ENCODE assay signal across 16 cellular contexts in the genomic region with DNA sequence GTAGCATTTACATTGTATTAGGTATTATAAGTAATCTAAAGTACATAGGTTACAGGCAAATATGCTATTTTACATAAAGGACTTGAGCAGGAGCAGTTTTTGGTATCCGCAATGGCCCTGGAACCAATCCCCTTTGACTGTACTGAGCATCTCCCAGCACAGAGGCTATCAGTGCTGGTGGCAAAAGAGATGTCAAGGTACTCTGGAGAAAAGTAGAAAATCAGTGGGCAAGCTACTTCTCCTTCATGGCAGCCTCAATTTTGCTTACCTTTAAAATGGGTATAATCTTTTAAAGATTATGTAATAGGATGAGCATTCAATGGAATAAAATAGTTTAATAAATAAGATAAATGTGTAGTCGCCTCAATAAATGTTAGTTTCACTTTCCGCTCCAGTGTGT. TPM values are rescaled to one million over a fixed set of nuclear protein-coding genes. Genes with fewer than 3 reads are reported as not detected.
A peak's percentile ranks its signal among the peaks of the same experiment; 100 is the strongest.
DNase-seq lines count a peak whose midpoint lies in the region; ATAC-seq and TF ChIP-seq lines count a peak whose summit lies in the region.
"Had no signal": no experiment of that assay in that cellular context is flagged by ENCODE, and none has a peak within 500 bp of the region (broad histone marks: within the 10 kb centered on the region; RNA-seq: fewer than 3 reads in every experiment).

No MANE protein-coding gene starts in this region.

- no peaks in the 10 kb centered on the region for H3K9me3 Mint-ChIP-seq in Caco-2 (ENCODE audit: unreplicated experiment)
- no peaks in the 10 kb centered on the region for H3K9me3 Mint-ChIP-seq in chondrocyte (ENCODE audit: low read depth)
- H3K9me3 Mint-ChIP-seq: activated naive CD8-positive, alpha-beta T cell treated with anti-CD3 and anti-CD28 coated beads, Interleukin-2, amount 10 ng/mL, durations not matched to agents 7 days and 5 days; T-helper 1 cell treated with Interleukin-12 subunit alpha and Interleukin-12 subunit beta and Interleukin-4 antibody, amounts not matched to agents 30 μg/mL and 1 μg/mL, for 36 hours had no signal

- DNase-seq in Caco-2, result no peak
- DNase-seq in SJCRH30, result no peak
- DNase-seq in right cardiac atrium, result no peak
- DNase-seq in gastrocnemius medialis, result no peak
- no peak for DNase-seq in SW 1271 (lab: John Stamatoyannopoulos, UW)
- no peak for DNase-seq in chondrocyte (ENCODE audit: low spot score)
- no peak for DNase-seq in activated CD8-positive, alpha-beta memory T cell treated with anti-CD3 and anti-CD28 coated beads, Interleukin-2, amount 50 U/mL, for 48 hours
- DNase-seq in omental fat pad (ENCODE audit: low spot score), result no peak
- DNase-seq: activated CD4-positive, CD25-positive, alpha-beta regulatory T cell treated with anti-CD3 and anti-CD28 coated beads, Interleukin-2, amount 50 U/mL, for 72 hours; activated naive CD8-positive, alpha-beta T cell treated with anti-CD3 and anti-CD28 coated beads, Interleukin-2, amount 10 ng/mL, durations not matched to agents 7 days and 5 days; cortex of kidney; NCI-H446 treated with DMSO at 0.1 percent for 48 hours; stimulated activated CD4-positive, alpha-beta T cell treated with anti-CD3 and anti-CD28 coated beads, Interleukin-1b, Interleukin-23, amount 100 ng/mL, for 48 hours; stimulated activated CD8-positive, alpha-beta memory T cell treated with anti-CD3 and anti-CD28 coated beads, Interleukin-4, amount 100 ng/mL, for 48 hours had no signal

- H3K27me3 Mint-ChIP-seq in Caco-2 (ENCODE audit: insufficient read depth, unreplicated experiment) (no peaks in the 10 kb centered on the region), chondrocyte (ENCODE audit: low read depth) (no peaks in the 10 kb centered on the region)

- in situ Hi-C loops in gastrocnemius medialis (cut with MboI; ENCODE audit: low sequenced_read_pairs in 4 of 4), result loop anchor here in 3 of 4 donors (5.0 kb wide), 2 partner anchors 162 to 177 kb away; no protein-coding TSS in a partner anchor

- no peaks in the 10 kb centered on the region for H3K36me3 Mint-ChIP-seq in Caco-2 (ENCODE audit: insufficient read depth, unreplicated experiment)
- no peaks in the 10 kb centered on the region for H3K36me3 Mint-ChIP-seq in chondrocyte (ENCODE audit: low read depth)
- H3K36me3 Mint-ChIP-seq: activated naive CD8-positive, alpha-beta T cell treated with anti-CD3 and anti-CD28 coated beads, Interleukin-2, amount 10 ng/mL, durations not matched to agents 7 days and 5 days; CD14-positive monocyte had no signal

- no peaks in the 10 kb centered on the region for H3K9me3 ChIP-seq in Caco-2
- H3K9me3 ChIP-seq in SJCRH30 (replicated peaks), result no peaks in the 10 kb centered on the region
- no peaks in the 10 kb centered on the region for H3K9me3 ChIP-seq in right cardiac atrium (ENCODE audit: control insufficient read depth, low read length)
- H3K9me3 ChIP-seq in gastrocnemius medialis, result no peaks in the 10 kb centered on the region

- POLR2A ChIA-PET in Caco-2 (lab: Charles Lee), result interaction anchor here (0.6 to 2.1 kb wide), 3 partner anchors 28 to 57 kb away, joined by 3 to 20 read pairs (median 3); partner anchors contain the start of gene LMCD1

- H3K4me3 ChIP-seq in Caco-2 (ENCODE audit: low read depth, low read length) (no peak overlapping the region), SJCRH30 (no peak overlapping the region; the same call in 1 of the 2 replicates), right cardiac atrium (ENCODE audit: low read length) (no peak overlapping the region), gastrocnemius medialis (no peak overlapping the region)

- ATAC-seq in right cardiac atrium (no peak), gastrocnemius medialis (no peak), omental fat pad (ENCODE audit: low FRiP score) (no peak)

- H3K4me3 Mint-ChIP-seq in Caco-2 (ENCODE audit: unreplicated experiment) (no peak overlapping the region), chondrocyte (ENCODE audit: unreplicated experiment) (no peak overlapping the region)
- H3K4me3 Mint-ChIP-seq: activated naive CD8-positive, alpha-beta T cell treated with anti-CD3 and anti-CD28 coated beads, Interleukin-2, amount 10 ng/mL, durations not matched to agents 7 days and 5 days; CD14-positive monocyte; T-helper 1 cell treated with Interleukin-12 subunit alpha and Interleukin-12 subunit beta and Interleukin-4 antibody, amounts not matched to agents 30 μg/mL and 1 μg/mL, for 36 hours had no signal

- H3K4me1 Mint-ChIP-seq in Caco-2 (ENCODE audit: low read depth, unreplicated experiment), result peaks cover 8% of the 10 kb centered on the region
- H3K4me1 Mint-ChIP-seq in chondrocyte (ENCODE audit: low read depth), result peaks cover 11% of the 10 kb centered on the region
- H3K4me1 Mint-ChIP-seq: activated naive CD8-positive, alpha-beta T cell treated with anti-CD3 and anti-CD28 coated beads, Interleukin-2, amount 10 ng/mL, durations not matched to agents 7 days and 5 days; CD14-positive monocyte had no signal

- H3K27me3 ChIP-seq in Caco-2 (replicated peaks; ENCODE audit: control insufficient read depth, insufficient read depth, low read length), result no peaks in the 10 kb centered on the region
- no peaks in the 10 kb centered on the region for H3K27me3 ChIP-seq in SJCRH30
- H3K27me3 ChIP-seq in right cardiac atrium (ENCODE audit: control insufficient read depth, insufficient read depth), result no peaks in the 10 kb centered on the region
- no peaks in the 10 kb centered on the region for H3K27me3 ChIP-seq in gastrocnemius medialis

- intact Hi-C loops in Caco-2 (cut with micrococcal nuclease; ENCODE audit: unreplicated experiment) (loop anchor here (1.0 to 10.0 kb wide), 4 partner anchors 42 to 320 kb away; partner anchors contain the start of genes LMCD1 and OXTR), right cardiac atrium (cut with DNase I) (loop anchor here (5.0 to 10.0 kb wide), 3 partner anchors 50 to 177 kb away; no protein-coding TSS in a partner anchor), gastrocnemius medialis (cut with DNase I; ENCODE audit: low total_unique reads) (loop anchor here (5.0 kb wide), 1 partner anchor 117 kb away; no protein-coding TSS in a partner anchor)

- no peak for TF ChIP-seq POLR2A in gastrocnemius medialis (IDR thresholded peaks at IDR 0.05)

- H3K36me3 ChIP-seq in Caco-2 (ENCODE audit: control insufficient read depth, insufficient read depth, low read length) (no peaks in the 10 kb centered on the region), SJCRH30 (no peaks in the 10 kb centered on the region), gastrocnemius medialis (no peaks in the 10 kb centered on the region)

- CTCF ChIA-PET in Caco-2 (lab: Charles Lee), result interaction anchor here (1.0 to 1.4 kb wide), 2 partner anchors 56 to 163 kb away, joined by 5 to 26 read pairs; partner anchors contain the start of gene LMCD1

- H3K27ac ChIP-seq in SJCRH30 (peak overlapping the region; percentile 71), right cardiac atrium (ENCODE audit: low read length) (peak overlapping the region; percentile 59), gastrocnemius medialis (peak overlapping the region; percentile 61 to 72 (median 66))

- H3K27ac Mint-ChIP-seq in Caco-2 (ENCODE audit: unreplicated experiment) (no peak overlapping the region), chondrocyte (ENCODE audit: unreplicated experiment) (no peak overlapping the region)
- H3K27ac Mint-ChIP-seq: activated naive CD8-positive, alpha-beta T cell treated with anti-CD3 and anti-CD28 coated beads, Interleukin-2, amount 10 ng/mL, durations not matched to agents 7 days and 5 days; CD14-positive monocyte; T-helper 1 cell treated with Interleukin-12 subunit alpha and Interleukin-12 subunit beta and Interleukin-4 antibody, amounts not matched to agents 30 μg/mL and 1 μg/mL, for 36 hours had no signal

- 93% methylated on average over 3 of the region's 3 CpGs for WGBS in right cardiac atrium

- no peak for TF ChIP-seq CTCF in Caco-2 (IDR thresholded peaks at IDR 0.05; ENCODE audit: insufficient read depth in 1 of 2, low read depth in 1 of 2, low read length in 1 of 2, severe bottlenecking in 1 of 2, unreplicated experiment in 1 of 2)
- TF ChIP-seq CTCF in gastrocnemius medialis (IDR thresholded peaks at IDR 0.05 in 4 of 5, conservative IDR thresholded peaks at IDR 0.05 in 1 of 5), result no peak
- TF ChIP-seq CTCF in chondrocyte (IDR thresholded peaks at IDR 0.05), result no peak
- TF ChIP-seq CTCF in omental fat pad (IDR thresholded peaks at IDR 0.05), result no peak

- BruUV-seq in Caco-2 (replicated peaks; lab: Mats Ljungman, UMichigan), result TSS peak; percentile 27

- H3K4me1 ChIP-seq in Caco-2 (peaks cover 33% of the 10 kb centered on the region), SJCRH30 (peaks cover 25% of the 10 kb centered on the region), right cardiac atrium (ENCODE audit: control insufficient read depth, insufficient read depth, low read length) (peaks cover 3% of the 10 kb centered on the region), gastrocnemius medialis (peaks cover 0 to 9% of the 10 kb centered on the region in 2 donors)

RNA-seq across cellular contexts. Expression of gene LMCD1, which starts 56.7 kb away (rescaled TPM):
- total RNA-seq in Caco-2 (2022) (23.9 and 24.7 TPM in 2 replicates), right cardiac atrium (10 to 100 TPM; 45.6 to 57.8 (median 55.4) TPM), gastrocnemius medialis (100 to 1,000 TPM in 3 of 4 donors, 10 to 100 TPM in 1; 96.0 to 581 (median 167) TPM), chondrocyte (260 to 268 TPM (median 263 TPM) in 3 replicates), omental fat pad (1,000 to 10,000 TPM in 1 of 4 donors, 100 to 1,000 TPM in 3; 135 to 1,380 (median 270) TPM)
- 59.6 and 69.8 TPM in 2 replicates for total RNA-seq in SJCRH30 (2014; rRNA removed; shearing (Covaris generic))
- polyA plus RNA-seq in right cardiac atrium, result 43.4 TPM
